ENCODE assay signal across 1 cellular context in genomic region chr17:35371934-35372333, GRCh38.
TF ChIP-seq lines count a peak whose summit lies in the region.

No MANE protein-coding gene starts in this region.

TF ChIP-seq in WTC11, 78 proteins besides CTCF, POLR2A, EP300 and RAD21 (continued from another document):
- TF ChIP-seq ZNF532 (CRISPR knock-in tag; IDR thresholded peaks at IDR 0.05; ENCODE audit: borderline replicate concordance) (no peak), MXD4 (CRISPR knock-in tag; IDR thresholded peaks at IDR 0.05; ENCODE audit: borderline replicate concordance) (no peak), E2F5 (CRISPR knock-in tag; IDR thresholded peaks at IDR 0.05) (no peak)
